Comparison of ENCODE assay signal across 8 cellular contexts in genomic region chr20:31833130-31833930, GRCh38.
DNase-seq lines count a peak whose midpoint lies in the region; ATAC-seq and TF ChIP-seq lines count a peak whose summit lies in the region.

No MANE protein-coding gene starts in this region.

- no peak for ATAC-seq in GM21723 (IDR thresholded peaks at IDR 0.05; ENCODE audit: unreplicated experiment)

- H3K27me3 ChIP-seq in parathyroid adenoma (ENCODE audit: control insufficient read depth, insufficient read depth, low read length): no peaks in the 10 kb centered on the region

- no peak overlapping the region for H3K27ac ChIP-seq in parathyroid adenoma

- H3K9ac ChIP-seq in parathyroid adenoma: no peak overlapping the region

- no peak overlapping the region for H2AFZ ChIP-seq in parathyroid adenoma

- TF ChIP-seq CTCF in fibroblast of mammary gland (conservative IDR thresholded peaks at IDR 0.05; ENCODE audit: control insufficient read depth, insufficient read depth, low read depth, low read length): peak; percentile 81
- peak; percentile 84 for TF ChIP-seq CTCF in parathyroid adenoma (IDR thresholded peaks at IDR 0.05)

- DNase-seq in NCI-H748 (lab: John Stamatoyannopoulos, UW; ENCODE audit: unreplicated experiment) (peak; percentile 41), NCI-H748 treated with DMSO at 0.1 percent for 48 hours (lab: John Stamatoyannopoulos, UW) (no peak), NCI-H82 treated with DMSO at 0.1 percent for 48 hours (lab: John Stamatoyannopoulos, UW; ENCODE audit: unreplicated experiment) (peak; percentile 15), activated T-cell treated with anti-CD3 and anti-CD28 coated beads for 24 hours (ENCODE audit: low read depth) (peak; percentile 41), fibroblast of mammary gland (ENCODE audit: low read depth) (peak; percentile 40), Ammon's horn (ENCODE audit: low spot score) (no peak)

- no peak overlapping the region for H3K4me2 ChIP-seq in parathyroid adenoma (ENCODE audit: low read length)

- no peaks in the 10 kb centered on the region for H3K36me3 ChIP-seq in parathyroid adenoma (ENCODE audit: control insufficient read depth, insufficient read depth, low read length)

- H3K4me3 ChIP-seq in fibroblast of mammary gland (ENCODE audit: control insufficient read depth, low read depth, low read length): no peak overlapping the region
- H3K4me3 ChIP-seq in parathyroid adenoma (ENCODE audit: low read depth, low read length): no peak overlapping the region

- no peaks in the 10 kb centered on the region for H3K79me2 ChIP-seq in parathyroid adenoma

- no peaks in the 10 kb centered on the region for H3K9me3 ChIP-seq in parathyroid adenoma (ENCODE audit: control insufficient read depth, low read length)

- peaks cover 7% of the 10 kb centered on the region for H3K4me1 ChIP-seq in parathyroid adenoma

Comparison
In these comparisons a context has a peak if more than half of its experiments do, and no peak if none do; other contexts are left out.
1. DNase-seq: peak in NCI-H748 (single experiment), NCI-H82 treated with DMSO at 0.1 percent for 48 hours (single experiment), activated T-cell treated with anti-CD3 and anti-CD28 coated beads for 24 hours (single experiment) and fibroblast of mammary gland (single experiment); none in NCI-H748 treated with DMSO at 0.1 percent for 48 hours (single experiment) and Ammon's horn (single experiment).